1 cellular context compared by ENCODE assay signal in genomic region chr3:53230789-53231188, GRCh38.
TF ChIP-seq lines count a peak whose summit lies in the region.

No MANE protein-coding gene starts in this region.

TF ChIP-seq in A549, 52 proteins besides CTCF, POLR2A, EP300 and RAD21 (continued from another document):
- TF ChIP-seq ESRRA (IDR thresholded peaks at IDR 0.05; ENCODE audit: borderline replicate concordance, low read length): no peak
- no peak for TF ChIP-seq HEYL (CRISPR knock-in tag; IDR thresholded peaks at IDR 0.05)
- no peak for TF ChIP-seq USF2 (IDR thresholded peaks at IDR 0.05)
- no peak for TF ChIP-seq FOXS1 (CRISPR knock-in tag; IDR thresholded peaks at IDR 0.05)
- no peak for TF ChIP-seq SMC3 (IDR thresholded peaks at IDR 0.05)
- no peak for TF ChIP-seq TP53 (CRISPR knock-in tag; IDR thresholded peaks at IDR 0.05)
- no peak for TF ChIP-seq EHF (CRISPR knock-in tag; IDR thresholded peaks at IDR 0.05)
